16 cellular contexts compared by ENCODE assay signal in the genomic region with DNA sequence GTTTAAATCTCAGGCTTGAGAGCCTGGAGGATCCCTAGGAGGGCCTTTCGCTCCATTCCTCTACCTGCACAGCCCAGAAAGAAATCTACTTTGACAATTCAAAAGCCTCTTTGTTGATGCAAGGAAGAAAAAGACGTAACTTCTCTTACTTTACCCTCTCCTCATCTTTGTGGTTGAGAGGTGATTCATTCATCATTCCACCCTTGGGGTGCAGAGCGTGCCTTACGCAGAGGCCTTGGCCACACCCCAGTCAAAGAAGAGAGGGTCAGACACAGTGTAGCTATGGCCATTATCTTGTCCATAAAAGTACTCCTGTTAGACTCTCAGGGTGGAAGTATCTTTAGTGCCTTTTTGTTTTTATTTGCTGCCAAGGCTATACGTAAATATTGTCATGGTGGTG.
DNase-seq lines count a peak whose midpoint lies in the region; TF ChIP-seq lines count a peak whose summit lies in the region.
"Had no signal": no experiment of that assay in that cellular context is flagged by ENCODE, and none has a peak within 500 bp of the region (broad histone marks: within the 10 kb centered on the region; RNA-seq: fewer than 3 reads in every experiment).

No MANE protein-coding gene starts in this region.

- H3K9me3 Mint-ChIP-seq in MCF 10A (ENCODE audit: unreplicated experiment) (no peaks in the 10 kb centered on the region), neural progenitor cell (no peaks in the 10 kb centered on the region)

- H3K27me3 Mint-ChIP-seq in MCF 10A (ENCODE audit: insufficient read depth, unreplicated experiment) (no peaks in the 10 kb centered on the region), neural progenitor cell (ENCODE audit: insufficient read depth, low read depth) (peaks cover 7% of the 10 kb centered on the region)

- no peak overlapping the region for H3K4me3 ChIP-seq in breast epithelium
- no peak overlapping the region for H3K4me3 ChIP-seq in epithelial cell of esophagus (ENCODE audit: low read length)
- H3K4me3 ChIP-seq in neural progenitor cell, result no peak overlapping the region
- H3K4me3 ChIP-seq: BLaER1, GM23248 had no signal

- intact Hi-C loops in MCF 10A (cut with micrococcal nuclease) (no loop called here), breast epithelium (cut with DNase I; ENCODE audit: low total_unique reads) (no loop called here), head of caudate nucleus (cut with DNase I) (no loop called here)

- TF ChIP-seq CTCF in MCF 10A (IDR thresholded peaks at IDR 0.05; ENCODE audit: unreplicated experiment) (no peak), breast epithelium (IDR thresholded peaks at IDR 0.05) (no peak), epithelial cell of esophagus (IDR thresholded peaks at IDR 0.05; ENCODE audit: insufficient read depth, low read depth, low read length, missing control alignments) (no peak), neural progenitor cell (IDR thresholded peaks at IDR 0.05) (no peak)

- H3F3A ChIP-seq in neural progenitor cell (ENCODE audit: low read depth), result no peaks in the 10 kb centered on the region

- no peaks in the 10 kb centered on the region for H3K36me3 Mint-ChIP-seq in MCF 10A (ENCODE audit: insufficient read depth, unreplicated experiment)
- H3K36me3 Mint-ChIP-seq in neural progenitor cell, result no peaks in the 10 kb centered on the region
- H3K36me3 Mint-ChIP-seq: CD4-positive, alpha-beta memory T cell had no signal

- H3K4me2 ChIP-seq in neural progenitor cell, result no peak overlapping the region
- H3K4me2 ChIP-seq: BLaER1 had no signal

- H3K9ac ChIP-seq in neural progenitor cell, result no peak overlapping the region
- H3K9ac ChIP-seq: BLaER1, GM23248 had no signal

- no peaks in the 10 kb centered on the region for H3K27me3 ChIP-seq in breast epithelium
- no peaks in the 10 kb centered on the region for H3K27me3 ChIP-seq in neural progenitor cell
- H3K27me3 ChIP-seq: BLaER1 had no signal

- peak; percentile 24 for DNase-seq in MCF 10A (ENCODE audit: unreplicated experiment)
- DNase-seq in breast epithelium (ENCODE audit: low spot score in 2 of 2), result no peak
- DNase-seq in amniotic epithelial cell (ENCODE audit: low read depth), result peak; percentile 43
- DNase-seq in epithelial cell of esophagus (ENCODE audit: low read depth), result peak; percentile 47
- no peak for DNase-seq in neural progenitor cell (ENCODE audit: low spot score)
- DNase-seq in NCI-H187 (lab: John Stamatoyannopoulos, UW), result no peak
- no peak for DNase-seq in head of caudate nucleus
- no peak for DNase-seq in retina
- DNase-seq: CD4-positive, alpha-beta memory T cell; DMS153; DMS79; GM23248; HCEC 1CT had no signal

- BruUV-seq in MCF 10A (replicated peaks; lab: Mats Ljungman, UMichigan), result no TSS peak

- H3K27ac ChIP-seq in breast epithelium (no peak overlapping the region), neural progenitor cell (no peak overlapping the region)
- H3K27ac ChIP-seq: 22Rv1, BLaER1, GM23248 had no signal

- CTCF ChIA-PET in MCF 10A (lab: Yijun Ruan, JAX), result no interaction called here

- no peak overlapping the region for H3K27ac Mint-ChIP-seq in MCF 10A (ENCODE audit: low read depth, unreplicated experiment)
- peak overlapping the region; percentile 31 for H3K27ac Mint-ChIP-seq in neural progenitor cell
- H3K27ac Mint-ChIP-seq: CD14-positive monocyte; CD4-positive, alpha-beta memory T cell had no signal

- no peak overlapping the region for H2AFZ ChIP-seq in neural progenitor cell (replicated peaks)
- H2AFZ ChIP-seq: GM23248 had no signal

- POLR2A ChIA-PET in MCF 10A (lab: Yijun Ruan, JAX), result no interaction called here

- H3K9me3 ChIP-seq in breast epithelium (no peaks in the 10 kb centered on the region), neural progenitor cell (ENCODE audit: low read depth) (no peaks in the 10 kb centered on the region)
- H3K9me3 ChIP-seq: BLaER1 had no signal

- H3K4me1 ChIP-seq in breast epithelium (no peaks in the 10 kb centered on the region), neural progenitor cell (no peaks in the 10 kb centered on the region)
- H3K4me1 ChIP-seq: BLaER1 had no signal

- H3K4me3 Mint-ChIP-seq in MCF 10A (ENCODE audit: unreplicated experiment) (no peak overlapping the region), neural progenitor cell (no peak overlapping the region)
- H3K4me3 Mint-ChIP-seq: CD14-positive monocyte; CD4-positive, alpha-beta memory T cell had no signal

- H3K4me1 Mint-ChIP-seq in MCF 10A (ENCODE audit: insufficient read depth, unreplicated experiment), result peaks cover 12% of the 10 kb centered on the region
- no peaks in the 10 kb centered on the region for H3K4me1 Mint-ChIP-seq in neural progenitor cell
- H3K4me1 Mint-ChIP-seq: CD4-positive, alpha-beta memory T cell had no signal

- no peaks in the 10 kb centered on the region for H3K79me2 ChIP-seq in neural progenitor cell (ENCODE audit: low read depth)

- H4K20me1 ChIP-seq in neural progenitor cell (ENCODE audit: low read depth), result no peaks in the 10 kb centered on the region
- H4K20me1 ChIP-seq: BLaER1 had no signal

- H3K36me3 ChIP-seq in breast epithelium (no peaks in the 10 kb centered on the region), neural progenitor cell (no peaks in the 10 kb centered on the region)
- H3K36me3 ChIP-seq: BLaER1 had no signal

- TF ChIP-seq POLR2A in breast epithelium (IDR thresholded peaks at IDR 0.05), result no peak

Comparison
In these comparisons a context has a peak if more than half of its experiments do, and no peak if none do; other contexts are left out.
1. DNase-seq: peak in MCF 10A (single experiment), amniotic epithelial cell (single experiment) and epithelial cell of esophagus (single experiment); none in breast epithelium (0 of 2), neural progenitor cell (single experiment), NCI-H187 (0 of 2), head of caudate nucleus (0 of 42) and retina (single experiment).